Comparison of ENCODE assay signal across 8 cellular contexts in genomic region chr20:49276201-49276894, GRCh38. TPM values are rescaled to one million over a fixed set of nuclear protein-coding genes. Genes with fewer than 3 reads are reported as not detected.
DNase-seq lines count a peak whose midpoint lies in the region; ATAC-seq, FAIRE-seq and TF ChIP-seq lines count a peak whose summit lies in the region.

No MANE protein-coding gene starts in this region.

- DNase-seq in Daoy (ENCODE audit: low read depth) (peak; percentile 61), MG63 (peak; percentile 50), T-helper 1 cell (peak in 4 of 5 donors; percentile 9 to 37 (median 24)), bronchial epithelial cell (ENCODE audit: low read depth) (peak; percentile 85), mesendoderm (peak; percentile 30)

- 0 out of 2 replicates have a peak, but pooled peaks cover 3% of the 10 kb centered on the region for H3K9me3 ChIP-seq in MG63

- H3K27me3 ChIP-seq in MG63 (no peaks in the 10 kb centered on the region), bronchial epithelial cell (ENCODE audit: control insufficient read depth, insufficient read depth, low read length) (no peaks in the 10 kb centered on the region), mesendoderm (ENCODE audit: insufficient read depth, low read length, poor library complexity) (no peaks in the 10 kb centered on the region)

- H3K9ac ChIP-seq in mesendoderm (ENCODE audit: low read length) = peak overlapping the region; percentile 96

- H3K4me3 Mint-ChIP-seq in stimulated activated naive CD8-positive, alpha-beta T cell treated with anti-CD3 and anti-CD28 coated beads, Interleukin-15, Interleukin-2, amounts not matched to agents 100 ng/mL and 50 ng/mL, for 24 hours = peak overlapping the region; percentile 98

- peaks cover 13% of the 10 kb centered on the region for H3K79me1 ChIP-seq in mesendoderm (ENCODE audit: low read length)

- no peak overlapping the region for H2BK15ac ChIP-seq in mesendoderm (replicated peaks; ENCODE audit: low read depth)

- no peak for TF ChIP-seq CTCF in bronchial epithelial cell (IDR thresholded peaks at IDR 0.05; ENCODE audit: insufficient read depth, low read length, severe bottlenecking)

- no peak overlapping the region for H3K27ac ChIP-seq in mesendoderm (ENCODE audit: low read depth, low read length)

- H3K79me2 ChIP-seq in mesendoderm (ENCODE audit: control insufficient read depth, insufficient read depth, low read length) = peaks cover 56% of the 10 kb centered on the region

- H3K4ac ChIP-seq in mesendoderm (ENCODE audit: low read depth, low read length) = no peak overlapping the region

- no peak overlapping the region for H2AK5ac ChIP-seq in mesendoderm (ENCODE audit: low read length)

- peak overlapping the region; percentile 12 for H3K4me2 ChIP-seq in mesendoderm (ENCODE audit: low read length)

- H3K56ac ChIP-seq in mesendoderm (ENCODE audit: low read length) = no peak overlapping the region

- peak overlapping the region; percentile 98 for H3K4me3 ChIP-seq in MG63
- H3K4me3 ChIP-seq in bronchial epithelial cell (ENCODE audit: low read depth, low read length) = peak overlapping the region; percentile 87
- no peak overlapping the region for H3K4me3 ChIP-seq in mesendoderm (ENCODE audit: low read length)

- H3K9me3 Mint-ChIP-seq in stimulated activated naive CD8-positive, alpha-beta T cell treated with anti-CD3 and anti-CD28 coated beads, Interleukin-15, Interleukin-2, amounts not matched to agents 100 ng/mL and 50 ng/mL, for 24 hours = peaks cover 3% of the 10 kb centered on the region

- H4K8ac ChIP-seq in mesendoderm (ENCODE audit: low read depth, low read length) = no peak overlapping the region

- H3K36me3 ChIP-seq in MG63 (peaks cover 80% of the 10 kb centered on the region), bronchial epithelial cell (ENCODE audit: control insufficient read depth, insufficient read depth, low read length) (peaks cover 30% of the 10 kb centered on the region), mesendoderm (ENCODE audit: control insufficient read depth, insufficient read depth, low read length) (peaks cover 18% of the 10 kb centered on the region)

- H3K23ac ChIP-seq in mesendoderm (ENCODE audit: low read length) = peak overlapping the region; percentile 4

- no peaks in the 10 kb centered on the region for H3K27me3 Mint-ChIP-seq in stimulated activated naive CD8-positive, alpha-beta T cell treated with anti-CD3 and anti-CD28 coated beads, Interleukin-15, Interleukin-2, amounts not matched to agents 100 ng/mL and 50 ng/mL, for 24 hours

- H2BK5ac ChIP-seq in mesendoderm (ENCODE audit: low read length) = no peak overlapping the region

- ATAC-seq in HG03565 (IDR thresholded peaks at IDR 0.05; ENCODE audit: unreplicated experiment) = no peak
- ATAC-seq in HG02571 (IDR thresholded peaks at IDR 0.05; ENCODE audit: unreplicated experiment) = no peak

- no peak for FAIRE-seq in bronchial epithelial cell (lab: Jason Lieb, UNC)

- peaks cover 75% of the 10 kb centered on the region for H3K36me3 Mint-ChIP-seq in stimulated activated naive CD8-positive, alpha-beta T cell treated with anti-CD3 and anti-CD28 coated beads, Interleukin-15, Interleukin-2, amounts not matched to agents 100 ng/mL and 50 ng/mL, for 24 hours (ENCODE audit: low read depth)

- H3K4me1 Mint-ChIP-seq in stimulated activated naive CD8-positive, alpha-beta T cell treated with anti-CD3 and anti-CD28 coated beads, Interleukin-15, Interleukin-2, amounts not matched to agents 100 ng/mL and 50 ng/mL, for 24 hours (ENCODE audit: low read depth) = peaks cover 77% of the 10 kb centered on the region

- peak overlapping the region; percentile 100 for H3K27ac Mint-ChIP-seq in stimulated activated naive CD8-positive, alpha-beta T cell treated with anti-CD3 and anti-CD28 coated beads, Interleukin-15, Interleukin-2, amounts not matched to agents 100 ng/mL and 50 ng/mL, for 24 hours

- H3K4me1 ChIP-seq in mesendoderm (ENCODE audit: control insufficient read depth, low read depth, low read length) = no peaks in the 10 kb centered on the region

- H2BK120ac ChIP-seq in mesendoderm (ENCODE audit: low read depth, low read length) = no peak overlapping the region

- no CpG with 5 or more reads among the region's 2 CpGs for WGBS in mesendoderm (ENCODE audit: extremely low coverage, insufficient coverage, low lambda C conversion rate)

- H3K18ac ChIP-seq in mesendoderm (ENCODE audit: low read length) = no peak overlapping the region

- H4K5ac ChIP-seq in mesendoderm (ENCODE audit: low read length) = no peak overlapping the region

RNA-seq across cellular contexts. Expression of gene ZNFX1, which starts 1.5 kb away (rescaled TPM):
- 13.5 and 15.5 TPM in 2 replicates for total RNA-seq in Daoy (2014; rRNA removed; shearing (Covaris generic))
- total RNA-seq in MG63 (2014; rRNA removed; shearing (Covaris generic); ENCODE audit: low replicate concordance) = 29.6 and 34.3 TPM in 2 replicates
- total RNA-seq in bronchial epithelial cell = 12.4 and 18.3 TPM in 2 replicates
- polyA plus RNA-seq in mesendoderm (2013, experiment 1 of 2) = 6.2 TPM
- polyA plus RNA-seq in mesendoderm (2013, experiment 2 of 2) = 6.1 TPM

RNA-seq across cellular contexts. Expression of gene DDX27, which starts 57.1 kb away (rescaled TPM):
- total RNA-seq in Daoy (2014; rRNA removed; shearing (Covaris generic)) = 57.8 and 69.5 TPM in 2 replicates
- total RNA-seq in MG63 (2014; rRNA removed; shearing (Covaris generic); ENCODE audit: low replicate concordance) = 67.0 and 84.4 TPM in 2 replicates
- total RNA-seq in bronchial epithelial cell = 49.8 and 66.6 TPM in 2 replicates
- polyA plus RNA-seq in mesendoderm (2013, experiment 1 of 2) = 71.9 TPM
- 72.6 TPM for polyA plus RNA-seq in mesendoderm (2013, experiment 2 of 2)

Comparison
In these comparisons a context has a peak if more than half of its experiments do, and no peak if none do; other contexts are left out.
1. DNase-seq: peak in every context shown above with its lines; median percentile 85 in bronchial epithelial cell; 61 in Daoy; 50 in MG63; 30 in mesendoderm; 24 in T-helper 1 cell.